13 cellular contexts compared by ENCODE assay signal in genomic region chr2:23425338-23425871, GRCh38. TPM values are rescaled to one million over a fixed set of nuclear protein-coding genes. Genes with fewer than 3 reads are reported as not detected.
DNase-seq lines count a peak whose midpoint lies in the region; ATAC-seq and TF ChIP-seq lines count a peak whose summit lies in the region.
"Had no signal": no experiment of that assay in that cellular context is flagged by ENCODE, and none has a peak within 500 bp of the region (broad histone marks: within the 10 kb centered on the region; RNA-seq: fewer than 3 reads in every experiment).

No MANE protein-coding gene starts in this region.

- H3K27ac ChIP-seq in endodermal cell (ENCODE audit: low read depth, low read length) (no peak overlapping the region), neural progenitor cell (no peak overlapping the region), upper lobe of right lung (peak overlapping the region; percentile 63)
- H3K27ac ChIP-seq: colonic mucosa had no signal

- H3K4me3 Mint-ChIP-seq in endodermal cell (no peak overlapping the region), neural progenitor cell (no peak overlapping the region)
- H3K4me3 Mint-ChIP-seq: activated naive CD8-positive, alpha-beta T cell treated with anti-CD3 and anti-CD28 coated beads, Interleukin-2, amount 50 U/mL, for 24 hours; naive thymus-derived CD8-positive, alpha-beta T cell had no signal

- H3K9me3 ChIP-seq in endodermal cell (ENCODE audit: control insufficient read depth, low read length): no peaks in the 10 kb centered on the region
- H3K9me3 ChIP-seq in neural progenitor cell (ENCODE audit: low read depth): no peaks in the 10 kb centered on the region
- no peaks in the 10 kb centered on the region for H3K9me3 ChIP-seq in upper lobe of right lung
- H3K9me3 ChIP-seq: colonic mucosa, uterus had no signal

- ATAC-seq in Right ventricle myocardium superior (ENCODE audit: poor library complexity): peak; percentile 24
- no peak for ATAC-seq in left cardiac atrium
- no peak for ATAC-seq in upper lobe of right lung
- ATAC-seq: activated naive CD8-positive, alpha-beta T cell treated with anti-CD3 and anti-CD28 coated beads, Interleukin-2, amount 50 U/mL, for 24 hours; naive thymus-derived CD8-positive, alpha-beta T cell had no signal

- H3K4me1 Mint-ChIP-seq in endodermal cell (peaks cover 2% of the 10 kb centered on the region), neural progenitor cell (peaks cover 14% of the 10 kb centered on the region)
- H3K4me1 Mint-ChIP-seq: activated naive CD8-positive, alpha-beta T cell treated with anti-CD3 and anti-CD28 coated beads, Interleukin-2, amount 50 U/mL, for 24 hours; naive thymus-derived CD8-positive, alpha-beta T cell had no signal

- H3K27ac Mint-ChIP-seq in endodermal cell (no peak overlapping the region), neural progenitor cell (no peak overlapping the region)
- H3K27ac Mint-ChIP-seq: activated naive CD8-positive, alpha-beta T cell treated with anti-CD3 and anti-CD28 coated beads, Interleukin-2, amount 50 U/mL, for 24 hours; naive thymus-derived CD8-positive, alpha-beta T cell had no signal

- peaks cover 20% of the 10 kb centered on the region for H3F3A ChIP-seq in neural progenitor cell (ENCODE audit: low read depth)

- H3K79me2 ChIP-seq in neural progenitor cell (ENCODE audit: low read depth): no peaks in the 10 kb centered on the region

- TF ChIP-seq CTCF in endodermal cell (conservative IDR thresholded peaks at IDR 0.05) (no peak), neural progenitor cell (IDR thresholded peaks at IDR 0.05) (no peak), upper lobe of right lung (IDR thresholded peaks at IDR 0.05) (no peak)

- H3K27me3 Mint-ChIP-seq in endodermal cell (ENCODE audit: insufficient read depth) (no peaks in the 10 kb centered on the region), neural progenitor cell (ENCODE audit: insufficient read depth, low read depth) (no peaks in the 10 kb centered on the region)

- H3K36me3 ChIP-seq in endodermal cell (ENCODE audit: control insufficient read depth, insufficient read depth, low read length) (no peaks in the 10 kb centered on the region), neural progenitor cell (no peaks in the 10 kb centered on the region), upper lobe of right lung (no peaks in the 10 kb centered on the region)
- H3K36me3 ChIP-seq: colonic mucosa, uterus had no signal

- no peaks in the 10 kb centered on the region for H3K9me3 Mint-ChIP-seq in endodermal cell
- no peaks in the 10 kb centered on the region for H3K9me3 Mint-ChIP-seq in neural progenitor cell
- H3K9me3 Mint-ChIP-seq: activated naive CD8-positive, alpha-beta T cell treated with anti-CD3 and anti-CD28 coated beads, Interleukin-2, amount 50 U/mL, for 24 hours; naive thymus-derived CD8-positive, alpha-beta T cell had no signal

- DNase-seq in Right ventricle myocardium superior (no peak), left cardiac atrium (no peak), endodermal cell (peak; percentile 65), neural progenitor cell (ENCODE audit: low spot score) (peak; percentile 34), upper lobe of right lung (no peak), germinal center (ENCODE audit: low spot score) (no peak), NCI-H2107 treated with DMSO at 0.1 percent for 48 hours (lab: John Stamatoyannopoulos, UW; ENCODE audit: unreplicated experiment) (no peak)
- no peak for DNase-seq in stimulated activated CD8-positive, alpha-beta memory T cell treated with anti-CD3 and anti-CD28 coated beads, Interleukin-4, amount 100 ng/mL, for 48 hours
- DNase-seq: activated naive CD8-positive, alpha-beta T cell treated with anti-CD3 and anti-CD28 coated beads, Interleukin-2, amount 50 U/mL, for 24 hours; colonic mucosa; naive thymus-derived CD8-positive, alpha-beta T cell; NCI-H526 had no signal

- H3K27me3 ChIP-seq in endodermal cell (ENCODE audit: control insufficient read depth, insufficient read depth, low read length, poor library complexity, severe bottlenecking): no peaks in the 10 kb centered on the region
- no peaks in the 10 kb centered on the region for H3K27me3 ChIP-seq in neural progenitor cell
- H3K27me3 ChIP-seq in upper lobe of right lung: no peaks in the 10 kb centered on the region
- H3K27me3 ChIP-seq: colonic mucosa, uterus had no signal

- H3K9ac ChIP-seq in endodermal cell (ENCODE audit: extremely low read depth, low read length, poor library complexity, severe bottlenecking) (no peak overlapping the region), neural progenitor cell (no peak overlapping the region)

- peak overlapping the region; percentile 5 for H2AFZ ChIP-seq in neural progenitor cell (replicated peaks)

- H3K36me3 Mint-ChIP-seq in endodermal cell (ENCODE audit: low read depth) (no peaks in the 10 kb centered on the region), neural progenitor cell (no peaks in the 10 kb centered on the region)
- H3K36me3 Mint-ChIP-seq: naive thymus-derived CD8-positive, alpha-beta T cell had no signal

- H3K4me1 ChIP-seq in endodermal cell (ENCODE audit: control insufficient read depth, insufficient read depth, low read length): no peaks in the 10 kb centered on the region
- peaks cover 24% of the 10 kb centered on the region for H3K4me1 ChIP-seq in neural progenitor cell
- H3K4me1 ChIP-seq in upper lobe of right lung: peaks cover 12% of the 10 kb centered on the region
- H3K4me1 ChIP-seq: colonic mucosa had no signal

- no peak overlapping the region for H3K4me3 ChIP-seq in endodermal cell (ENCODE audit: low read length)
- H3K4me3 ChIP-seq in neural progenitor cell: no peak overlapping the region
- H3K4me3 ChIP-seq in upper lobe of right lung: no peak overlapping the region
- H3K4me3 ChIP-seq: colonic mucosa, uterus had no signal

- H3K4me2 ChIP-seq in neural progenitor cell: peak overlapping the region; percentile 27

- 86 to 90% methylated on average over 8 to 9 of the region's 9 CpGs for WGBS in endodermal cell (ENCODE audit: insufficient coverage in 1 of 2, insufficient read length in 1 of 2), 2 experiments

- H4K20me1 ChIP-seq in neural progenitor cell (ENCODE audit: low read depth): no peaks in the 10 kb centered on the region

- intact Hi-C loops in Right ventricle myocardium superior (cut with DNase I): no loop called here
- intact Hi-C loops in left cardiac atrium (cut with DNase I): no loop called here
- intact Hi-C loops in upper lobe of right lung (cut with DNase I): no loop called here

RNA-seq across cellular contexts. Expression of gene KLHL29, which starts 40.4 kb away (rescaled TPM):
- 0.65 TPM for total RNA-seq in Right ventricle myocardium superior
- total RNA-seq in left cardiac atrium: 1 to 10 TPM; 1.3 to 3.3 TPM
- 1 to 10 TPM; 1.0 to 2.4 TPM for total RNA-seq in endodermal cell
- polyA plus RNA-seq in endodermal cell (2013, experiment 1 of 2): 5.7 TPM
- 4.6 TPM for polyA plus RNA-seq in endodermal cell (2013, experiment 2 of 2)
- 1.6 and 2.3 TPM in 2 replicates for total RNA-seq in neural progenitor cell (ENCODE audit: low replicate concordance)
- 15.1 TPM for total RNA-seq in upper lobe of right lung

Comparison
In these comparisons a context has a peak if more than half of its experiments do, and no peak if none do; other contexts are left out.
1. DNase-seq: peak in endodermal cell (single experiment) and neural progenitor cell (single experiment); none in Right ventricle myocardium superior (single experiment), left cardiac atrium (single experiment), upper lobe of right lung (single experiment), germinal center (single experiment), stimulated activated CD8-positive, alpha-beta memory T cell treated with anti-CD3 and anti-CD28 coated beads, Interleukin-4, amount 100 ng/mL, for 48 hours (single experiment) and NCI-H2107 treated with DMSO at 0.1 percent for 48 hours (single experiment).